ENCODE assay signal across 8 cellular contexts in genomic region chr5:154770111-154770510, GRCh38. TPM values are rescaled to one million over a fixed set of nuclear protein-coding genes. Genes with fewer than 3 reads are reported as not detected.
A peak's percentile ranks its signal among the peaks of the same experiment; 100 is the strongest.
DNase-seq lines count a peak whose midpoint lies in the region; TF ChIP-seq lines count a peak whose summit lies in the region.

No MANE protein-coding gene starts in this region.

- H3K27ac ChIP-seq in Karpas-422 (ENCODE audit: low read length) (no peak overlapping the region), coronary artery (peak overlapping the region; percentile 21 to 62), smooth muscle cell (ENCODE audit: low read depth) (peak overlapping the region; percentile 84)

- peaks cover 61% of the 10 kb centered on the region for H3K4me1 Mint-ChIP-seq in activated CD4-positive, alpha-beta T cell treated with anti-CD3 and anti-CD28 coated beads, Interleukin-2, amount 10 ng/mL, durations not matched to agents 24 days and 14 days

- no peaks in the 10 kb centered on the region for H3K9me3 Mint-ChIP-seq in activated CD4-positive, alpha-beta T cell treated with anti-CD3 and anti-CD28 coated beads, Interleukin-2, amount 10 ng/mL, durations not matched to agents 24 days and 14 days

- no peak for DNase-seq in activated CD4-positive, alpha-beta T cell treated with anti-CD3 and anti-CD28 coated beads, Interleukin-2, amount 10 ng/mL, durations not matched to agents 24 days and 14 days
- no peak for DNase-seq in activated CD4-positive, alpha-beta T cell treated with anti-CD3 and anti-CD28 coated beads, Interleukin-2, amount 50 U/mL, for 1 hour
- no peak for DNase-seq in Karpas-422
- no peak for DNase-seq in coronary artery (ENCODE audit: low spot score)
- no peak for DNase-seq in smooth muscle cell (lab: John Stamatoyannopoulos, UW; ENCODE audit: unreplicated experiment)
- no peak for DNase-seq in mucosa of gallbladder (ENCODE audit: low spot score)
- no peak for DNase-seq in NCI-H2227 (lab: John Stamatoyannopoulos, UW; ENCODE audit: unreplicated experiment)
- no peak for DNase-seq in amygdala (lab: John Stamatoyannopoulos, UW)

- H3K36me3 ChIP-seq in Karpas-422 (ENCODE audit: insufficient read depth, low read length): no peaks in the 10 kb centered on the region; the same call in 1 of the 2 replicates
- no peaks in the 10 kb centered on the region for H3K36me3 ChIP-seq in smooth muscle cell (ENCODE audit: low read depth)

- intact Hi-C loops in activated CD4-positive, alpha-beta T cell treated with anti-CD3 and anti-CD28 coated beads, Interleukin-2, amount 10 ng/mL, durations not matched to agents 24 days and 14 days (cut with micrococcal nuclease): no loop called here

- H3F3A ChIP-seq in smooth muscle cell (ENCODE audit: low read depth): peaks cover 16% of the 10 kb centered on the region

- no peaks in the 10 kb centered on the region for H3K9me3 ChIP-seq in Karpas-422 (ENCODE audit: low read length)
- H3K9me3 ChIP-seq in smooth muscle cell (replicated peaks; ENCODE audit: low read depth): no peaks in the 10 kb centered on the region

- H3K4me3 Mint-ChIP-seq in activated CD4-positive, alpha-beta T cell treated with anti-CD3 and anti-CD28 coated beads, Interleukin-2, amount 10 ng/mL, durations not matched to agents 24 days and 14 days: no peak overlapping the region

- H4K20me1 ChIP-seq in Karpas-422 (ENCODE audit: insufficient read depth, low read depth, low read length): peaks cover 89% of the 10 kb centered on the region
- H4K20me1 ChIP-seq in smooth muscle cell (ENCODE audit: low read depth): peaks cover 100% of the 10 kb centered on the region

- H3K79me2 ChIP-seq in Karpas-422 (ENCODE audit: low read length) (peaks cover 98% of the 10 kb centered on the region), smooth muscle cell (ENCODE audit: low read depth) (peaks cover 97% of the 10 kb centered on the region)

- H3K27me3 Mint-ChIP-seq in activated CD4-positive, alpha-beta T cell treated with anti-CD3 and anti-CD28 coated beads, Interleukin-2, amount 10 ng/mL, durations not matched to agents 24 days and 14 days: no peaks in the 10 kb centered on the region

- 0 out of 2 replicates have a peak overlapping the region, but pooled peaks have one; percentile 6 for H3K9ac ChIP-seq in Karpas-422 (ENCODE audit: low read length)
- H3K9ac ChIP-seq in smooth muscle cell (ENCODE audit: low read depth): no peak overlapping the region

- no peaks in the 10 kb centered on the region for H3K27me3 ChIP-seq in Karpas-422 (ENCODE audit: low read length)
- no peaks in the 10 kb centered on the region for H3K27me3 ChIP-seq in smooth muscle cell (ENCODE audit: low read depth)

- peaks cover 60% of the 10 kb centered on the region for H3K4me1 ChIP-seq in Karpas-422 (ENCODE audit: low read length)
- H3K4me1 ChIP-seq in smooth muscle cell (ENCODE audit: low read depth): peaks cover 35% of the 10 kb centered on the region

- 96% methylated on average over 2 of the region's 2 CpGs for WGBS in smooth muscle cell (ENCODE audit: low lambda C conversion rate)

- no peak overlapping the region for H3K4me3 ChIP-seq in Karpas-422 (ENCODE audit: low read length)
- H3K4me3 ChIP-seq in coronary artery: no peak overlapping the region
- H3K4me3 ChIP-seq in smooth muscle cell: no peak overlapping the region

- H3K27ac Mint-ChIP-seq in activated CD4-positive, alpha-beta T cell treated with anti-CD3 and anti-CD28 coated beads, Interleukin-2, amount 10 ng/mL, durations not matched to agents 24 days and 14 days: peak overlapping the region; percentile 62

- peaks cover 15% of the 10 kb centered on the region for H3K36me3 Mint-ChIP-seq in activated CD4-positive, alpha-beta T cell treated with anti-CD3 and anti-CD28 coated beads, Interleukin-2, amount 10 ng/mL, durations not matched to agents 24 days and 14 days (ENCODE audit: low read depth)

- H2AFZ ChIP-seq in Karpas-422 (ENCODE audit: low read length): no peak overlapping the region
- no peak overlapping the region for H2AFZ ChIP-seq in smooth muscle cell (ENCODE audit: low read depth)

- H3K4me2 ChIP-seq in Karpas-422 (ENCODE audit: low read depth, low read length, poor library complexity, severe bottlenecking): no peak overlapping the region
- no peak overlapping the region for H3K4me2 ChIP-seq in smooth muscle cell

- no peaks in the 10 kb centered on the region for H3K9me2 ChIP-seq in Karpas-422 (replicated peaks; ENCODE audit: insufficient read depth, low read length)

- no peak for TF ChIP-seq CTCF in coronary artery (IDR thresholded peaks at IDR 0.05)
- TF ChIP-seq CTCF in smooth muscle cell (IDR thresholded peaks at IDR 0.05; ENCODE audit: borderline replicate concordance, insufficient read depth, poor library complexity, severe bottlenecking): no peak

RNA-seq across cellular contexts. Expression of gene LARP1, which starts 14.9 kb away (rescaled TPM):
- total RNA-seq in activated CD4-positive, alpha-beta T cell treated with anti-CD3 and anti-CD28 coated beads, Interleukin-2, amount 10 ng/mL, durations not matched to agents 24 days and 14 days: 331 and 348 TPM in 2 replicates
- total RNA-seq in Karpas-422 (2014; rRNA removed; shearing (Covaris generic); ENCODE audit: low replicate concordance): 105 and 140 TPM in 2 replicates
- total RNA-seq in smooth muscle cell (44.1 and 44.9 TPM in 2 replicates), mucosa of gallbladder (190 TPM)
- polyA plus RNA-seq in smooth muscle cell: 31.3 and 47.4 TPM in 2 replicates
